Comparison of ENCODE assay signal across 1 cellular context in the genomic region with DNA sequence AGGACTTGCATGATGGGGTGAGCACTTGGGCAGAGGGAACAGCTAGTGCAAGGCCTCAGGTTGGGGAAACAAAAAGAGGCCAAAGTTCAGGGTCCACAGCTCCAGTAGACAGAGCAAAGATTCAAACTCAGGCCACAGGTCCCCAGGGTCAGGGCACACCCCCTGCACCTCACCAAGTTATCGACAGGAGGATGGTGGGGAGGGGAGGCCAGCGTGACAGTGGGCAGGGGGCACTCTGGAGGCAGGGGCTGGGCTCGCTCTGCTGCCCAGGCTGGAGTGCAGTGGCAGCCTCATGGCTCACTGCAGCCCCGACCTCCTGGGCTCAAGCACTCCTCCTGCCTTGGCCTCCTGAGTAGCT.
TF ChIP-seq lines count a peak whose summit lies in the region.

No MANE protein-coding gene starts in this region.

TF ChIP-seq in GM23338, 12 proteins besides CTCF, POLR2A, EP300 and RAD21 (continued from another document):
- TF ChIP-seq, protein P1, sequence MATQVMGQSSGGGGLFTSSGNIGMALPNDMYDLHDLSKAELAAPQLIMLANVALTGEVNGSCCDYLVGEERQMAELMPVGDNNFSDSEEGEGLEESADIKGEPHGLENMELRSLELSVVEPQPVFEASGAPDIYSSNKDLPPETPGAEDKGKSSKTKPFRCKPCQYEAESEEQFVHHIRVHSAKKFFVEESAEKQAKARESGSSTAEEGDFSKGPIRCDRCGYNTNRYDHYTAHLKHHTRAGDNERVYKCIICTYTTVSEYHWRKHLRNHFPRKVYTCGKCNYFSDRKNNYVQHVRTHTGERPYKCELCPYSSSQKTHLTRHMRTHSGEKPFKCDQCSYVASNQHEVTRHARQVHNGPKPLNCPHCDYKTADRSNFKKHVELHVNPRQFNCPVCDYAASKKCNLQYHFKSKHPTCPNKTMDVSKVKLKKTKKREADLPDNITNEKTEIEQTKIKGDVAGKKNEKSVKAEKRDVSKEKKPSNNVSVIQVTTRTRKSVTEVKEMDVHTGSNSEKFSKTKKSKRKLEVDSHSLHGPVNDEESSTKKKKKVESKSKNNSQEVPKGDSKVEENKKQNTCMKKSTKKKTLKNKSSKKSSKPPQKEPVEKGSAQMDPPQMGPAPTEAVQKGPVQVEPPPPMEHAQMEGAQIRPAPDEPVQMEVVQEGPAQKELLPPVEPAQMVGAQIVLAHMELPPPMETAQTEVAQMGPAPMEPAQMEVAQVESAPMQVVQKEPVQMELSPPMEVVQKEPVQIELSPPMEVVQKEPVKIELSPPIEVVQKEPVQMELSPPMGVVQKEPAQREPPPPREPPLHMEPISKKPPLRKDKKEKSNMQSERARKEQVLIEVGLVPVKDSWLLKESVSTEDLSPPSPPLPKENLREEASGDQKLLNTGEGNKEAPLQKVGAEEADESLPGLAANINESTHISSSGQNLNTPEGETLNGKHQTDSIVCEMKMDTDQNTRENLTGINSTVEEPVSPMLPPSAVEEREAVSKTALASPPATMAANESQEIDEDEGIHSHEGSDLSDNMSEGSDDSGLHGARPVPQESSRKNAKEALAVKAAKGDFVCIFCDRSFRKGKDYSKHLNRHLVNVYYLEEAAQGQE (IDR thresholded peaks at IDR 0.05; ENCODE audit: unreplicated experiment): no peak
